In the genomic region with DNA sequence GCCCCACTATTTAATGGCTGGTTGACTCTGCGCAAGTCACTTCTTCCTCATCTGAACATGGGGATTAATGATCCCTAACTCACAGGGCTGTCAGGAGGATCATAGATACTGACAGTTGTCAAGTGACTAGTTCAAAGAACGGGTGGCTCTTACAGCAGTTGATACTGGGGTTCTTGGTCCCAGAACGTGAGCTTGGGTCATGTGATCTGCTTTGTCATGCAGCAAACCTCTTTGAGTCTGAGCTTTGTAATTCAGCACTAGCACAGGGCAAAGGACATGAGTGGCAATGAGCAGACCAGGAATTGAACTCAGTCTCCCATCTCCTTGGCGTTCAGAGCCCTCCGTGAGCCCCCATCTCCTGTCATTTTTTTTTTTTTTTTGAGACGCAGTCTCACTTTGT, we compare ENCODE assay signal across 33 cellular contexts.
"Had no signal": no experiment of that assay in that cellular context is flagged by ENCODE, and none has a peak within 500 bp of the region (broad histone marks: within the 10 kb centered on the region; RNA-seq: fewer than 3 reads in every experiment).

No MANE protein-coding gene starts in this region.

- H3K4me3 ChIP-seq: ovary, psoas muscle, sigmoid colon, smooth muscle cell, spleen, suprapubic skin, testis, tibial artery, transverse colon, upper lobe of right lung, uterus had no signal

- DNase-seq: naive B cell; naive thymus-derived CD8-positive, alpha-beta T cell; nephron progenitor cell; nucleus accumbens; ovary; posterior cingulate gyrus; psoas muscle; right cardiac atrium; sigmoid colon; spleen; stimulated activated CD4-positive, alpha-beta T cell treated with anti-CD3 and anti-CD28 coated beads, Interleukin-12 subunit alpha, Interleukin-12 subunit beta, amount 100 ng/mL, for 4 hours; stimulated activated CD4-positive, alpha-beta T cell treated with anti-CD3 and anti-CD28 coated beads, Interleukin-1b, Interleukin-23, amount 100 ng/mL, for 48 hours; stimulated activated CD4-positive, alpha-beta T cell treated with anti-CD3 and anti-CD28 coated beads, Interleukin-4, amount 100 ng/mL, for 1 hour; stimulated activated CD4-positive, alpha-beta T cell treated with anti-CD3 and anti-CD28 coated beads, Interleukin-4, amount 100 ng/mL, for 4 hours; stimulated activated CD8-positive, alpha-beta memory T cell treated with anti-CD3 and anti-CD28 coated beads, Interleukin-4, amount 100 ng/mL, for 48 hours; stimulated activated naive CD4-positive, alpha-beta T cell; stimulated activated naive CD8-positive, alpha-beta T cell treated with anti-CD3 and anti-CD28 coated beads, Interleukin-15, amount 100 ng/mL, for 72 hours; stimulated activated naive CD8-positive, alpha-beta T cell treated with anti-CD3 and anti-CD28 coated beads, Interleukin-15, Interleukin-2, amounts not matched to agents 100 U/mL and 50 U/mL, for 24 hours; substantia nigra; testis; tibial artery; upper lobe of right lung; uterus had no signal

- H3K9me3 Mint-ChIP-seq: natural killer cell treated with Interleukin-12 subunit alpha and Interleukin-12 subunit beta and Interleukin-15 and Interleukin-18, amount 100 ng/mL, for 72 hours; nephron progenitor cell; neural crest cell; stimulated activated memory B cell treated with anti-CD40 and anti-IgM and Interleukin-4, amounts not matched to agents 10 μg/mL and 1 μg/mL and 100 μg/mL, for 72 hours; stimulated activated naive CD8-positive, alpha-beta T cell treated with anti-CD3 and anti-CD28 coated beads, Interleukin-15, amount 100 ng/mL, for 72 hours; type B pancreatic cell had no signal

- H3K9me3 ChIP-seq: neutrophil, ovary, psoas muscle, sigmoid colon, spleen, suprapubic skin, testis, tibial artery, transverse colon, upper lobe of right lung, uterus had no signal

- H3K27ac ChIP-seq: neutrophil, ovary, parathyroid adenoma, psoas muscle, spleen, suprapubic skin, testis, upper lobe of right lung, uterus had no signal

- H3K36me3 ChIP-seq: neutrophil, ovary, sigmoid colon, spleen, suprapubic skin, tibial artery, transverse colon, upper lobe of right lung, uterus had no signal

- H3K27ac Mint-ChIP-seq: natural killer cell treated with Interleukin-12 subunit alpha and Interleukin-12 subunit beta and Interleukin-15 and Interleukin-18, amount 100 ng/mL, for 72 hours; progenitor cell of endocrine pancreas; stimulated activated memory B cell treated with anti-CD40 and anti-IgM and Interleukin-4, amounts not matched to agents 10 μg/mL and 1 μg/mL and 100 μg/mL, for 72 hours; stimulated activated naive CD8-positive, alpha-beta T cell treated with anti-CD3 and anti-CD28 coated beads, Interleukin-15, amount 100 ng/mL, for 72 hours; type B pancreatic cell had no signal

- H3K79me2 ChIP-seq: parathyroid adenoma had no signal

- H3K4me3 Mint-ChIP-seq: natural killer cell treated with Interleukin-12 subunit alpha and Interleukin-12 subunit beta and Interleukin-15 and Interleukin-18, amount 100 ng/mL, for 72 hours; neural crest cell; stimulated activated memory B cell treated with anti-CD40 and anti-IgM and Interleukin-4, amounts not matched to agents 10 μg/mL and 1 μg/mL and 100 μg/mL, for 72 hours; stimulated activated naive CD8-positive, alpha-beta T cell treated with anti-CD3 and anti-CD28 coated beads, Interleukin-15, amount 100 ng/mL, for 72 hours; type B pancreatic cell had no signal

- H3K36me3 Mint-ChIP-seq: naive B cell; naive thymus-derived CD8-positive, alpha-beta T cell; natural killer cell treated with Interleukin-12 subunit alpha and Interleukin-12 subunit beta and Interleukin-15 and Interleukin-18, amount 100 ng/mL, for 72 hours; stimulated activated memory B cell treated with anti-CD40 and anti-IgM and Interleukin-4, amounts not matched to agents 10 μg/mL and 1 μg/mL and 100 μg/mL, for 72 hours; type B pancreatic cell had no signal

- H3K27me3 Mint-ChIP-seq: progenitor cell of endocrine pancreas had no signal

- H3K4me1 ChIP-seq: parathyroid adenoma, uterus had no signal

- H2AFZ ChIP-seq: parathyroid adenoma had no signal

- H3K4me1 Mint-ChIP-seq: naive B cell; neural crest cell; stimulated activated memory B cell treated with anti-CD40 and anti-IgM and Interleukin-4, amounts not matched to agents 10 μg/mL and 1 μg/mL and 100 μg/mL, for 72 hours; stimulated activated naive CD8-positive, alpha-beta T cell treated with anti-CD3 and anti-CD28 coated beads, Interleukin-15, amount 100 ng/mL, for 72 hours had no signal

- H3K27me3 ChIP-seq: ovary, sigmoid colon, testis, tibial artery, transverse colon, upper lobe of right lung, uterus had no signal

- ATAC-seq: naive thymus-derived CD8-positive, alpha-beta T cell; natural killer cell treated with Interleukin-12 subunit alpha and Interleukin-12 subunit beta and Interleukin-15 and Interleukin-18, amount 100 ng/mL, for 72 hours; stimulated activated memory B cell treated with anti-CD40 and anti-IgM and Interleukin-4, amounts not matched to agents 10 μg/mL and 1 μg/mL and 100 μg/mL, for 72 hours; stimulated activated naive CD8-positive, alpha-beta T cell treated with anti-CD3 and anti-CD28 coated beads, Interleukin-15, amount 100 ng/mL, for 72 hours; stimulated activated naive CD8-positive, alpha-beta T cell treated with anti-CD3 and anti-CD28 coated beads, Interleukin-15, Interleukin-2, amounts not matched to agents 100 U/mL and 50 U/mL, for 24 hours; upper lobe of right lung had no signal
